In genomic region chr2:100456357-100456756, GRCh38 we compare ENCODE assay signal across 23 cellular contexts. TPM values are rescaled to one million over a fixed set of nuclear protein-coding genes. Genes with fewer than 3 reads are reported as not detected.
"Had no signal": no experiment of that assay in that cellular context is flagged by ENCODE, and none has a peak within 500 bp of the region (broad histone marks: within the 10 kb centered on the region; RNA-seq: fewer than 3 reads in every experiment).

No MANE protein-coding gene starts in this region.

RNA-seq across cellular contexts. Expression of gene NMS, which starts 13.9 kb away (rescaled TPM):
- total RNA-seq: activated CD4-positive, alpha-beta memory T cell treated with anti-CD3 and anti-CD28 coated beads for 36 hours; activated CD4-positive, alpha-beta T cell treated with anti-CD3 and anti-CD28 coated beads, Interleukin-2, amount 10 ng/mL, durations not matched to agents 24 days and 14 days; activated CD8-positive, alpha-beta memory T cell treated with anti-CD3 and anti-CD28 coated beads for 36 hours; activated naive CD4-positive, alpha-beta T cell treated with anti-CD3 and anti-CD28 coated beads for 36 hours; activated naive CD8-positive, alpha-beta T cell treated with anti-CD3 and anti-CD28 coated beads for 36 hours; activated T-helper 1 cell treated with anti-CD3 and anti-CD28 coated beads, Interleukin-12 subunit alpha, Interleukin-12 subunit beta, Interleukin-2, Interleukin-4 antibody, amounts not matched to agents 30 ng/mL and 10 ng/mL and 1 ng/mL, durations not matched to agents 14 hours and 24 hours and 36 hours; adrenal gland; aorta; cardiac muscle cell; cerebellum; fibroblast of lung; left colon; liver; mammary epithelial cell; naive thymus-derived CD8-positive, alpha-beta T cell; neural crest cell; omental fat pad; pulmonary artery endothelial cell; right atrium auricular region; smooth muscle cell; uterus had no signal
- polyA plus RNA-seq: adrenal gland; aorta; cardiac muscle cell; esophagus; fibroblast of lung; keratinocyte; liver; mammary epithelial cell; naive thymus-derived CD8-positive, alpha-beta T cell; smooth muscle cell had no signal
